8 cellular contexts compared by ENCODE assay signal in genomic region chr19:10927691-10928562, GRCh38. TPM values are rescaled to one million over a fixed set of nuclear protein-coding genes. Genes with fewer than 3 reads are reported as not detected.
DNase-seq lines count a peak whose midpoint lies in the region; ATAC-seq and TF ChIP-seq lines count a peak whose summit lies in the region.

No MANE protein-coding gene starts in this region.

- H3K79me2 ChIP-seq in GM23338 (replicated peaks; ENCODE audit: insufficient read depth) (peaks cover 35% of the 10 kb centered on the region), SU-DHL-6 (ENCODE audit: insufficient read depth, low read length) (peaks cover 29% of the 10 kb centered on the region)

- no peak overlapping the region for H3K27ac Mint-ChIP-seq in GM23338
- H3K27ac Mint-ChIP-seq in osteocyte (ENCODE audit: unreplicated experiment), result peak overlapping the region; percentile 78

- H3K36me3 Mint-ChIP-seq in GM23338 (ENCODE audit: low read depth), result peaks cover 34% of the 10 kb centered on the region
- H3K36me3 Mint-ChIP-seq in osteocyte (ENCODE audit: unreplicated experiment), result peaks cover 11% of the 10 kb centered on the region

- no peaks in the 10 kb centered on the region for H3K27me3 ChIP-seq in GM23338 (ENCODE audit: insufficient read depth)
- no peaks in the 10 kb centered on the region for H3K27me3 ChIP-seq in SU-DHL-6 (ENCODE audit: low read length)
- H3K27me3 ChIP-seq in esophagus squamous epithelium, result no peaks in the 10 kb centered on the region

- peak overlapping the region; percentile 74 for H3K9ac ChIP-seq in SU-DHL-6 (ENCODE audit: low read length)

- TF ChIP-seq POLR2A in esophagus squamous epithelium (IDR thresholded peaks at IDR 0.05), result no peak

- TF ChIP-seq CTCF in GM23338 (conservative IDR thresholded peaks at IDR 0.05; ENCODE audit: low read depth in 2 of 2) (no peak), SU-DHL-6 (IDR thresholded peaks at IDR 0.05; ENCODE audit: insufficient read depth, low read length, poor library complexity, severe bottlenecking) (no peak), esophagus squamous epithelium (IDR thresholded peaks at IDR 0.05) (no peak), osteocyte (IDR thresholded peaks at IDR 0.05) (no peak)

- H3K9me3 Mint-ChIP-seq in GM23338 (no peaks in the 10 kb centered on the region; the same call in 2 of the 3 replicates), osteocyte (ENCODE audit: unreplicated experiment) (no peaks in the 10 kb centered on the region)

- H3K4me3 Mint-ChIP-seq in GM23338, result peak overlapping the region; percentile 88
- peak overlapping the region; percentile 93 for H3K4me3 Mint-ChIP-seq in osteocyte (ENCODE audit: unreplicated experiment)

- H3K4me2 ChIP-seq in GM23338, result peak overlapping the region; percentile 92
- peak overlapping the region; percentile 70 for H3K4me2 ChIP-seq in SU-DHL-6 (ENCODE audit: low read depth, low read length, poor library complexity, severe bottlenecking)

- H3F3A ChIP-seq in GM23338 (replicated peaks; ENCODE audit: low read depth) (peaks cover 14% of the 10 kb centered on the region), SU-DHL-6 (ENCODE audit: insufficient read depth) (0 out of 2 replicates have a peak, but pooled peaks cover 3% of the 10 kb centered on the region)

- H4K20me1 ChIP-seq in GM23338 (replicated peaks; ENCODE audit: insufficient read depth), result peaks cover 9% of the 10 kb centered on the region
- no peaks in the 10 kb centered on the region; the same call in 1 of the 2 replicates for H4K20me1 ChIP-seq in SU-DHL-6 (ENCODE audit: low read depth, low read length)

- DNase-seq in AG20443 (ENCODE audit: low spot score), result peak; percentile 29
- DNase-seq in GM23338 (ENCODE audit: low spot score), result no peak
- no peak for DNase-seq in esophagus squamous epithelium (lab: John Stamatoyannopoulos, UW)
- DNase-seq in osteocyte (ENCODE audit: extremely low spot score, unreplicated experiment), result no peak
- DNase-seq in NCI-H510A (lab: John Stamatoyannopoulos, UW), result no peak
- no peak for DNase-seq in HK-2 (ENCODE audit: unreplicated experiment)

- WGBS in esophagus squamous epithelium, 2 donors, result 3 to 5% methylated on average over 7 to 22 of the region's 48 CpGs

- H3K27me3 Mint-ChIP-seq in GM23338 (ENCODE audit: insufficient read depth, low read depth, poor library complexity) (peaks cover 21% of the 10 kb centered on the region), osteocyte (ENCODE audit: unreplicated experiment) (no peaks in the 10 kb centered on the region)

- intact Hi-C loops in esophagus squamous epithelium (cut with DNase I), result loop anchor here (5.0 kb wide), 1 partner anchor 56 kb away; the partner anchor contains the start of gene CARM1

- H3K9me3 ChIP-seq in SU-DHL-6 (ENCODE audit: insufficient read depth, low read length) (no peaks in the 10 kb centered on the region), esophagus squamous epithelium (no peaks in the 10 kb centered on the region)

- H3K36me3 ChIP-seq in GM23338 (ENCODE audit: insufficient read depth) (no peaks in the 10 kb centered on the region; the same call in none of the 2 replicates), SU-DHL-6 (ENCODE audit: low read length) (no peaks in the 10 kb centered on the region), esophagus squamous epithelium (peaks cover 10 to 63% (median 12%) of the 10 kb centered on the region in 3 donors)

- H3K4me1 ChIP-seq in GM23338 (ENCODE audit: insufficient read depth) (peaks cover 7% of the 10 kb centered on the region), esophagus squamous epithelium (peaks cover 22 to 47% (median 26%) of the 10 kb centered on the region in 3 donors)

- no peak overlapping the region for H3K27ac ChIP-seq in GM23338 (ENCODE audit: low read depth)
- no peak overlapping the region; the same call in 1 of the 2 replicates for H3K27ac ChIP-seq in SU-DHL-6 (ENCODE audit: low read depth, low read length)
- peak overlapping the region; percentile 85 to 96 (median 94) for H3K27ac ChIP-seq in esophagus squamous epithelium

- H3K4me1 Mint-ChIP-seq in GM23338 (peaks cover 7% of the 10 kb centered on the region; the same call in 2 of the 3 replicates), osteocyte (ENCODE audit: unreplicated experiment) (peaks cover 25% of the 10 kb centered on the region)

- H3K4me3 ChIP-seq in GM23338 (peak overlapping the region; percentile 80), SU-DHL-6 (ENCODE audit: insufficient read depth, low read length, poor library complexity, severe bottlenecking) (peak overlapping the region; percentile 82), esophagus squamous epithelium (peak overlapping the region; percentile 63 to 98 (median 92))

- H3K9me2 ChIP-seq in GM23338 (ENCODE audit: insufficient read depth) (no peaks in the 10 kb centered on the region), SU-DHL-6 (replicated peaks; ENCODE audit: insufficient read depth, low read length) (no peaks in the 10 kb centered on the region)

- ATAC-seq in GM23338, result peak; percentile 22
- no peak for ATAC-seq in GM18873 (IDR thresholded peaks at IDR 0.05; ENCODE audit: low FRiP score, unreplicated experiment)

- H2AFZ ChIP-seq in GM23338, result no peak overlapping the region
- H2AFZ ChIP-seq in SU-DHL-6 (ENCODE audit: low read depth, low read length, severe bottlenecking), result peak overlapping the region; percentile 55

TF ChIP-seq in GM23338, 12 proteins besides CTCF, POLR2A, EP300 and RAD21 (continues in another document):
- TF ChIP-seq STAT1 (IDR thresholded peaks at IDR 0.05; ENCODE audit: unreplicated experiment), result no peak
- TF ChIP-seq NANOG (IDR thresholded peaks at IDR 0.05; ENCODE audit: borderline replicate concordance), result no peak
- no peak for TF ChIP-seq ZNF114 (CRISPR knock-in tag; IDR thresholded peaks at IDR 0.05)
- no peak for TF ChIP-seq REST (IDR thresholded peaks at IDR 0.05; ENCODE audit: unreplicated experiment)
- no peak for TF ChIP-seq CREB1 (CRISPR knock-in tag; IDR thresholded peaks at IDR 0.05; ENCODE audit: low read depth)

RNA-seq across cellular contexts. Expression of gene YIPF2, which starts 0.5 kb away (rescaled TPM):
- total RNA-seq in GM23338 (2014; rRNA removed; shearing (Covaris generic)), result 54.0 and 63.7 TPM in 2 replicates
- 36.3 and 45.3 TPM in 2 replicates for polyA plus RNA-seq in GM23338 (2016; fragmentation: Nextera tagmentation; extraction: Ambion mirVana)
- total RNA-seq in esophagus squamous epithelium (10 to 100 TPM; 39.6 to 63.2 (median 44.0) TPM), osteocyte (68.4 and 79.5 TPM in 2 replicates)

RNA-seq across cellular contexts. Expression of gene TIMM29, which starts 0.7 kb away (rescaled TPM):
- 56.4 and 60.7 TPM in 2 replicates for total RNA-seq in GM23338 (2014; rRNA removed; shearing (Covaris generic))
- 23.7 and 24.1 TPM in 2 replicates for polyA plus RNA-seq in GM23338 (2016; fragmentation: Nextera tagmentation; extraction: Ambion mirVana)
- 10 to 100 TPM; 23.6 to 35.6 (median 27.3) TPM for total RNA-seq in esophagus squamous epithelium
- 25.7 and 25.8 TPM in 2 replicates for total RNA-seq in osteocyte

RNA-seq across cellular contexts. Expression of gene SMARCA4, which starts 32.9 kb away (rescaled TPM):
- total RNA-seq in GM23338 (2014; rRNA removed; shearing (Covaris generic)), result 252 and 336 TPM in 2 replicates
- 175 and 177 TPM in 2 replicates for polyA plus RNA-seq in GM23338 (2016; fragmentation: Nextera tagmentation; extraction: Ambion mirVana)
- total RNA-seq in esophagus squamous epithelium (100 to 1,000 TPM in 2 of 4 donors, 10 to 100 TPM in 2; 62.8 to 142 (median 93.4) TPM), osteocyte (130 and 131 TPM in 2 replicates)

RNA-seq across cellular contexts. Expression of gene CARM1, which starts 56.6 kb away (rescaled TPM):
- 118 and 125 TPM in 2 replicates for total RNA-seq in GM23338 (2014; rRNA removed; shearing (Covaris generic))
- 40.3 and 43.3 TPM in 2 replicates for polyA plus RNA-seq in GM23338 (2016; fragmentation: Nextera tagmentation; extraction: Ambion mirVana)
- total RNA-seq in esophagus squamous epithelium, result 10 to 100 TPM; 21.4 to 35.4 (median 28.5) TPM
- total RNA-seq in osteocyte, result 66.7 and 70.8 TPM in 2 replicates

Comparison
In these comparisons a context has a peak if more than half of its experiments do, and no peak if none do; other contexts are left out.
1. H3K27ac ChIP-seq: peak in esophagus squamous epithelium (4 of 4); none in GM23338 (single experiment) and SU-DHL-6 (single experiment).
2. Peak in every context shown above with its lines, with median percentiles within 50 percentile points of each other: H3K4me3 ChIP-seq.